ENCODE assay signal across 8 cellular contexts in the genomic region with DNA sequence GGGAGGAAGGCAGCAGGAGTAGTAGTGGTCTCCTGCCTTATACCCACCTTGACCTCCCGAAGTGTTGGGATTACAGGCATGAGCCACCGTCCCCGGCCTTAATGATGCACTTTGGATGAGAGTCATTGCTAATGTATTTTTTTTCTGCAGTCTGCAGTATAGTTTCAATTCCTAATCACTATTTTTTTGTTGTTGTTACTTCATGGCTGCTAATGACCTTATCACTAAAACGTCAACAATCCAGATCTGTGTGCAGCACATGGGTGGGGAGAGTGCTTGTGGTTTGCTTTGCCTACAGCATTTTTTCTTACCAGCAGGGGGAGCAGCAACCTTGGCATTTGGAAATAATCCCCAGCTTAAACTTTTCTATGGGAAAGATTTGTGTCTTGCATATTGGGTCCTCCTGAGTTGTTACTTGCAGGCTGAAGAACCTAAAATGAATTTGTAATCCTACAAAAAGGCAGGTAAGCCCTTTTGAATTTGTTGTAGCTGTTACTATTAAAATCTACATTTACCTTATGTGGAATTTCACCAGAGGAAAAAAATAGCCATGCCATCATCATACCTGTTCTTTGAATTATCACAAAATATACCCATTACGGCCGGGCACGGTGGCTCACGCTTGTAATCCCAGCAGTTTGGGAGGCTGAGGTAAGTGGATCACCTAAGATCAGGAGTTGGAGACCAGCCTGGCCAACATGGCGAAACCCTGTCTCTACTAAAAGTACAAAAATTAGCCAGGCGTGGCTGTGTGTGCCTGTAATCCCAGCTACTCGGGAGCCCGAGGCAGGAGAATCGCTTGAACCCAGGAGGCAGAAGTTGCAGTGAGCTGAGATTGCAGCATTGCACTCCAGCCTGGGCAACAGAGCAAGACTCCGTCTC. TPM values are rescaled to one million over a fixed set of nuclear protein-coding genes. Genes with fewer than 3 reads are reported as not detected.
DNase-seq lines count a peak whose midpoint lies in the region; ATAC-seq lines count a peak whose summit lies in the region.

No MANE protein-coding gene starts in this region.

- DNase-seq in SHP77 (lab: John Stamatoyannopoulos, UW) (peak; percentile 17 to 62), SHP77 treated with DMSO at 0.1 percent for 48 hours (lab: John Stamatoyannopoulos, UW) (no peak), NCI-H460 (ENCODE audit: extremely low read depth, low read depth) (peak; percentile 65), dermis microvascular lymphatic vessel endothelial cell (ENCODE audit: low read depth in 2 of 2) (peak; percentile 35 to 58), lung microvascular endothelial cell (ENCODE audit: low read depth in 2 of 2) (peak; percentile 64 to 72)
- DNase-seq in activated CD4-positive, alpha-beta T cell treated with anti-CD3 and anti-CD28 coated beads, Interleukin-2, amount 50 U/mL, for 24 hours (ENCODE audit: low read depth in 1 of 2, low spot score in 1 of 2) = peak; percentile 56 to 87
- DNase-seq in stimulated activated CD8-positive, alpha-beta memory T cell treated with anti-CD3 and anti-CD28 coated beads, Interleukin-2, amount 100 ng/mL, for 48 hours (ENCODE audit: low read depth in 2 of 2) = peak; percentile 49 to 63

- peak; percentile 64 for ATAC-seq in HG03045 (IDR thresholded peaks at IDR 0.05; ENCODE audit: unreplicated experiment)

RNA-seq across cellular contexts. Expression of a gene that starts 6.3 kb away (rescaled TPM):
- 17.7 and 20.9 TPM in 2 replicates for total RNA-seq in NCI-H460 (2014; rRNA removed; shearing (Covaris generic))
- 7.1 and 18.7 TPM in 2 replicates for polyA plus RNA-seq in NCI-H460 (2014; cell fraction: nucleus; rRNA removed)
- 5.8 and 5.9 TPM in 2 replicates for total RNA-seq in dermis microvascular lymphatic vessel endothelial cell
- 5.0 and 6.3 TPM in 2 replicates for total RNA-seq in lung microvascular endothelial cell

RNA-seq across cellular contexts. Expression of a gene that starts 17.1 kb away (rescaled TPM):
- not detected in 2 replicates for total RNA-seq in NCI-H460 (2014; rRNA removed; shearing (Covaris generic))
- not detected in 2 replicates for polyA plus RNA-seq in NCI-H460 (2014; cell fraction: nucleus; rRNA removed)
- total RNA-seq in dermis microvascular lymphatic vessel endothelial cell = not detected in 2 replicates
- not detected in 2 replicates for total RNA-seq in lung microvascular endothelial cell

RNA-seq across cellular contexts. Expression of a gene that starts 31.7 kb away (rescaled TPM):
- 0.07 and 0.46 TPM in 2 replicates for total RNA-seq in NCI-H460 (2014; rRNA removed; shearing (Covaris generic))
- 0.03 TPM in 1 of 2 replicates, not detected in the other for polyA plus RNA-seq in NCI-H460 (2014; cell fraction: nucleus; rRNA removed)
- total RNA-seq in dermis microvascular lymphatic vessel endothelial cell (not detected in 2 replicates), lung microvascular endothelial cell (not detected in 2 replicates)

RNA-seq across cellular contexts. Expression of a gene that starts 40.1 kb away (rescaled TPM):
- total RNA-seq in NCI-H460 (2014; rRNA removed; shearing (Covaris generic)) = not detected in 2 replicates
- not detected in 2 replicates for polyA plus RNA-seq in NCI-H460 (2014; cell fraction: nucleus; rRNA removed)
- total RNA-seq in dermis microvascular lymphatic vessel endothelial cell (0.64 and 1.0 TPM in 2 replicates), lung microvascular endothelial cell (under 0.01 TPM in 1 of 2 replicates, not detected in the other)
